16 cellular contexts compared by ENCODE assay signal in the genomic region with DNA sequence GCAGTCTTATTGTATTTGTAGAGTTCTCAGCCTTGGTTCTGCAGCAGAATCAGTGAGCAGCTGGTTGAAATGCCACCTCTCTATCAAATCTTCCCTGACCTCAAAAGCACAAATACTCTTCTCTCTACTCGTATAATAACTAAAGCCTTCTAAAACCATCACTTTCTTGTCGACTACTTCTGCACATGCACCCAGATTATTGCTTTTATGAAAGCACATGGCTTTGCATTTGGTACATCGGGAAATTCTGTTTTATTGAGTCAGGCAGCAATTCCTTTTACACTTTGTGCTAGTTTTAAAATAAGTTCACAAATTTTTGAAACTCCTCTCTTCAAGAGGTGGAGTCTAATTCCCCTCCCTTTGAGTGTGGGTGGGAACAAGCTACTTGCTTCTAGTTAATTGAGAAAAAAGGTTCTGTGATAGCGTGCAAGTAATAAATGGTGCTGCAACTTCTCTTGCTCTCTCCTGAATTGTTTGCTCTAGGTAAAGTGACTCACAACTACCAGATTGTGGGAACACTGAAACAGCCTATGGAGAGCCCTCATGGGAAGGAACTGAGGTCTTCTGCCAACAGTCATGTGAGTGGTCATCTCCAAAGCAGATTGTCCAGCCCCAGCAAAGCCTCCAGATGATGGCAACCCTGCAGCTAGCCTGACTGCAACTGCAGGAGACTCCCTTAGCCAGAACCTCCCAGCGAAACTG.
A peak's percentile ranks its signal among the peaks of the same experiment; 100 is the strongest.
DNase-seq lines count a peak whose midpoint lies in the region; ATAC-seq, FAIRE-seq and TF ChIP-seq lines count a peak whose summit lies in the region.
"Had no signal": no experiment of that assay in that cellular context is flagged by ENCODE, and none has a peak within 500 bp of the region (broad histone marks: within the 10 kb centered on the region; RNA-seq: fewer than 3 reads in every experiment).

No MANE protein-coding gene starts in this region.

- FAIRE-seq in RCC 7860 (lab: Jason Lieb, UNC), result no peak

- peak; percentile 79 for DNase-seq in HT1080 (ENCODE audit: low read depth)
- DNase-seq in RCC 7860 (ENCODE audit: low spot score), result peak; percentile 39
- DNase-seq in fibroblast of mammary gland (ENCODE audit: low read depth), result peak; percentile 85
- DNase-seq in NCI-H82 (lab: John Stamatoyannopoulos, UW), result no peak
- DNase-seq in NCI-H1048 (lab: John Stamatoyannopoulos, UW), result no peak
- no peak for DNase-seq in NCI-H2196 (lab: John Stamatoyannopoulos, UW; ENCODE audit: unreplicated experiment)
- DNase-seq: BE2C; CD4-positive, alpha-beta T cell; DMS53; NCI-H1105 treated with DMSO at 0.1 percent for 48 hours; NCI-H1694 treated with DMSO at 0.1 percent for 48 hours; NCI-H2107; NCI-H345; NCI-H526 treated with DMSO at 0.1 percent for 48 hours had no signal

- no peak overlapping the region for H3K4me3 ChIP-seq in fibroblast of mammary gland (ENCODE audit: control insufficient read depth, low read depth, low read length)
- H3K4me3 ChIP-seq: GM23338 had no signal

- no peak for ATAC-seq in GM21619 (IDR thresholded peaks at IDR 0.05; ENCODE audit: unreplicated experiment)
- ATAC-seq: GM23338 had no signal

- TF ChIP-seq CTCF in fibroblast of mammary gland (conservative IDR thresholded peaks at IDR 0.05; ENCODE audit: control insufficient read depth, insufficient read depth, low read depth, low read length), result no peak

Comparison
In these comparisons a context has a peak if more than half of its experiments do, and no peak if none do; other contexts are left out.
1. DNase-seq: peak in HT1080 (single experiment), RCC 7860 (single experiment) and fibroblast of mammary gland (single experiment); none in NCI-H82 (single experiment), NCI-H1048 (single experiment) and NCI-H2196 (single experiment).